ENCODE assay signal across 18 cellular contexts in genomic region chr20:9409352-9409751, GRCh38.
DNase-seq lines count a peak whose midpoint lies in the region; ATAC-seq, FAIRE-seq and TF ChIP-seq lines count a peak whose summit lies in the region.
"Had no signal": no experiment of that assay in that cellular context is flagged by ENCODE, and none has a peak within 500 bp of the region (broad histone marks: within the 10 kb centered on the region; RNA-seq: fewer than 3 reads in every experiment).

No MANE protein-coding gene starts in this region.

- H2BK15ac ChIP-seq in mesenchymal stem cell (ENCODE audit: low read depth, poor library complexity, severe bottlenecking) = no peak overlapping the region

- no peak overlapping the region for H3K4me2 ChIP-seq in mesenchymal stem cell (ENCODE audit: low read length, poor library complexity, severe bottlenecking)

- no peak overlapping the region for H2AFZ ChIP-seq in mesenchymal stem cell (ENCODE audit: low read depth, low read length)

- H3K18ac ChIP-seq in mesenchymal stem cell (ENCODE audit: low read depth in 1 of 2, low read length in 2 of 2) = no peak overlapping the region

- no peak for FAIRE-seq in bronchial epithelial cell (lab: Jason Lieb, UNC)
- no peak for FAIRE-seq in H54 (lab: Jason Lieb, UNC)

- peaks cover 3% of the 10 kb centered on the region for H3K9me3 ChIP-seq in MG63
- H3K9me3 ChIP-seq in mesenchymal stem cell (ENCODE audit: control insufficient read depth, low read length) = no peaks in the 10 kb centered on the region
- H3K9me3 ChIP-seq: BE2C, gastroesophageal sphincter, psoas muscle, thoracic aorta had no signal

- no peak overlapping the region for H2BK5ac ChIP-seq in mesenchymal stem cell (ENCODE audit: low read depth, low read length, poor library complexity, severe bottlenecking)

- no peak overlapping the region for H2BK120ac ChIP-seq in mesenchymal stem cell (ENCODE audit: low read depth, low read length)

- no peak overlapping the region for H2AK5ac ChIP-seq in mesenchymal stem cell (ENCODE audit: low read length, severe bottlenecking)

- no peak overlapping the region for H3K23ac ChIP-seq in mesenchymal stem cell (ENCODE audit: low read length in 2 of 2)

- H4K8ac ChIP-seq in mesenchymal stem cell (ENCODE audit: low read length) = no peak overlapping the region

- no peaks in the 10 kb centered on the region for H3K9me3 Mint-ChIP-seq in stimulated activated naive CD8-positive, alpha-beta T cell treated with anti-CD3 and anti-CD28 coated beads, Interleukin-15, amount 100 ng/mL, for 72 hours
- H3K9me3 Mint-ChIP-seq: activated B cell treated with CpG ODN at 0.5 μM for 24 hours; mesothelial cell of epicardium; T-helper 2 cell treated with Interferon-gamma antibody and Interleukin-4, amounts not matched to agents 5 μg/mL and 100 μg/mL, for 36 hours had no signal

- H3K14ac ChIP-seq in mesenchymal stem cell (ENCODE audit: low read length in 2 of 2) = no peak overlapping the region

- no peaks in the 10 kb centered on the region for H3K27me3 Mint-ChIP-seq in stimulated activated naive CD8-positive, alpha-beta T cell treated with anti-CD3 and anti-CD28 coated beads, Interleukin-15, amount 100 ng/mL, for 72 hours

- H3K4me3 ChIP-seq in MG63 (no peak overlapping the region), bronchial epithelial cell (ENCODE audit: low read depth, low read length) (no peak overlapping the region), mesenchymal stem cell (ENCODE audit: insufficient read depth in 1 of 2, low read depth in 1 of 2, low read length in 2 of 2) (no peak overlapping the region)
- H3K4me3 ChIP-seq: gastroesophageal sphincter, psoas muscle, thoracic aorta had no signal

- H2BK12ac ChIP-seq in mesenchymal stem cell (ENCODE audit: low read length in 2 of 2) = no peak overlapping the region

- peaks cover 5% of the 10 kb centered on the region for H3K4me1 ChIP-seq in mesenchymal stem cell (ENCODE audit: control insufficient read depth, insufficient read depth, low read depth, low read length)
- H3K4me1 ChIP-seq: BE2C, gastroesophageal sphincter, psoas muscle had no signal

- peak overlapping the region; percentile 36 for H3K9ac ChIP-seq in mesenchymal stem cell (ENCODE audit: low read length)

- H3K36me3 ChIP-seq in MG63 (no peaks in the 10 kb centered on the region), bronchial epithelial cell (ENCODE audit: control insufficient read depth, insufficient read depth, low read length) (no peaks in the 10 kb centered on the region), mesenchymal stem cell (ENCODE audit: control insufficient read depth in 1 of 2, insufficient read depth in 2 of 2, low read depth in 1 of 2, low read length in 2 of 2) (peaks cover 0 to 14% of the 10 kb centered on the region in 2 experiments)
- H3K36me3 ChIP-seq: thoracic aorta had no signal

- no peak overlapping the region for H4K91ac ChIP-seq in mesenchymal stem cell (ENCODE audit: low read length)

- no CpG with 5 or more reads among the region's 1 CpG for WGBS in mesenchymal stem cell

- H3K27me3 ChIP-seq in MG63 (no peaks in the 10 kb centered on the region), bronchial epithelial cell (ENCODE audit: control insufficient read depth, insufficient read depth, low read length) (no peaks in the 10 kb centered on the region), mesenchymal stem cell (ENCODE audit: control insufficient read depth in 1 of 2, insufficient read depth in 1 of 2, low read length in 2 of 2) (no peaks in the 10 kb centered on the region)
- H3K27me3 ChIP-seq: BE2C, gastroesophageal sphincter had no signal

- H3K4ac ChIP-seq in mesenchymal stem cell (ENCODE audit: low read depth in 1 of 2, low read length in 2 of 2) = no peak overlapping the region

- peak overlapping the region; percentile 76 for H3K27ac ChIP-seq in mesenchymal stem cell (ENCODE audit: low read length, poor library complexity, severe bottlenecking)
- H3K27ac ChIP-seq: gastroesophageal sphincter, psoas muscle, thoracic aorta had no signal

- no peak overlapping the region for H3K4me3 Mint-ChIP-seq in stimulated activated naive CD8-positive, alpha-beta T cell treated with anti-CD3 and anti-CD28 coated beads, Interleukin-15, amount 100 ng/mL, for 72 hours
- H3K4me3 Mint-ChIP-seq: activated B cell treated with CpG ODN at 0.5 μM for 24 hours; mesothelial cell of epicardium; T-helper 2 cell treated with Interferon-gamma antibody and Interleukin-4, amounts not matched to agents 5 μg/mL and 100 μg/mL, for 36 hours had no signal

- DNase-seq in EH (ENCODE audit: low read depth) (peak; percentile 68), MG63 (peak; percentile 57), bronchial epithelial cell (ENCODE audit: low read depth) (peak; percentile 15), mesenchymal stem cell (peak; percentile 19), Ammon's horn (ENCODE audit: low spot score) (no peak), H54 (ENCODE audit: insufficient read length, low spot score) (no peak)
- DNase-seq in stimulated activated naive CD8-positive, alpha-beta T cell treated with anti-CD3 and anti-CD28 coated beads, Interleukin-15, amount 100 ng/mL, for 72 hours = no peak
- DNase-seq: activated B cell treated with CpG ODN at 0.5 μM for 24 hours, BE2C, Calu3, NCI-H2029 treated with DMSO at 0.1 percent for 48 hours, NCI-H526 treated with DMSO at 0.1 percent for 48 hours, psoas muscle had no signal

- no peaks in the 10 kb centered on the region for H3K79me1 ChIP-seq in mesenchymal stem cell (replicated peaks; ENCODE audit: low read length, poor library complexity, severe bottlenecking)

- no peak for TF ChIP-seq CTCF in bronchial epithelial cell (IDR thresholded peaks at IDR 0.05; ENCODE audit: insufficient read depth, low read length, severe bottlenecking)

- no peak for TF ChIP-seq POLR2A in H54 (IDR thresholded peaks at IDR 0.05; ENCODE audit: low read depth, low read length)

- ATAC-seq in stimulated activated naive CD8-positive, alpha-beta T cell treated with anti-CD3 and anti-CD28 coated beads, Interleukin-15, amount 100 ng/mL, for 72 hours = no peak
- ATAC-seq in GM18861 (IDR thresholded peaks at IDR 0.05; ENCODE audit: unreplicated experiment) = no peak
- ATAC-seq: gastroesophageal sphincter, psoas muscle had no signal

- no peak overlapping the region for H3K27ac Mint-ChIP-seq in stimulated activated naive CD8-positive, alpha-beta T cell treated with anti-CD3 and anti-CD28 coated beads, Interleukin-15, amount 100 ng/mL, for 72 hours
- H3K27ac Mint-ChIP-seq: activated B cell treated with CpG ODN at 0.5 μM for 24 hours; mesothelial cell of epicardium; T-helper 2 cell treated with Interferon-gamma antibody and Interleukin-4, amounts not matched to agents 5 μg/mL and 100 μg/mL, for 36 hours had no signal

- no peaks in the 10 kb centered on the region for H3K4me1 Mint-ChIP-seq in stimulated activated naive CD8-positive, alpha-beta T cell treated with anti-CD3 and anti-CD28 coated beads, Interleukin-15, amount 100 ng/mL, for 72 hours
- H3K4me1 Mint-ChIP-seq: mesothelial cell of epicardium had no signal

Comparison
In these comparisons a context has a peak if more than half of its experiments do, and no peak if none do; other contexts are left out.
1. DNase-seq: peak in EH (single experiment), MG63 (single experiment), bronchial epithelial cell (single experiment) and mesenchymal stem cell (single experiment); none in Ammon's horn (single experiment), stimulated activated naive CD8-positive, alpha-beta T cell treated with anti-CD3 and anti-CD28 coated beads, Interleukin-15, amount 100 ng/mL, for 72 hours (0 of 2) and H54 (single experiment).